12 cellular contexts compared by ENCODE assay signal in genomic region chr16:53415504-53415903, GRCh38. TPM values are rescaled to one million over a fixed set of nuclear protein-coding genes. Genes with fewer than 3 reads are reported as not detected.
A peak's percentile ranks its signal among the peaks of the same experiment; 100 is the strongest.
DNase-seq lines count a peak whose midpoint lies in the region; ATAC-seq, FAIRE-seq and TF ChIP-seq lines count a peak whose summit lies in the region.
"Had no signal": no experiment of that assay in that cellular context is flagged by ENCODE, and none has a peak within 500 bp of the region (broad histone marks: within the 10 kb centered on the region; RNA-seq: fewer than 3 reads in every experiment).

No MANE protein-coding gene starts in this region.

- no peak overlapping the region for H3K4me2 ChIP-seq in HepG2 (ENCODE audit: low read depth, low read length)

- 2% methylated on average over 4 of the region's 4 CpGs for WGBS in HepG2 (ENCODE audit: low lambda C conversion rate)

- intact Hi-C loops in HepG2 (cut with micrococcal nuclease; ENCODE audit: unreplicated experiment) = no loop called here
- intact Hi-C loops in tibial artery (cut with DNase I; ENCODE audit: low total_unique reads) = no loop called here

- TF ChIP-seq CTCF in HepG2 (CRISPR knock-in tag; IDR thresholded peaks at IDR 0.05) (peak; percentile 69), tibial artery (IDR thresholded peaks at IDR 0.05) (no peak)

- H3K79me2 ChIP-seq in HepG2 (ENCODE audit: insufficient read depth, low read length) = no peaks in the 10 kb centered on the region

- H3K9me3 ChIP-seq in HepG2 (ENCODE audit: low read length) = no peaks in the 10 kb centered on the region
- no peaks in the 10 kb centered on the region for H3K9me3 ChIP-seq in tibial artery
- H3K9me3 ChIP-seq: SJSA1 had no signal

- TF ChIP-seq POLR2A in HepG2 (IDR thresholded peaks at IDR 0.05; ENCODE audit: insufficient read depth in 1 of 2, low read depth in 2 of 2, low read length in 2 of 2) = no peak

- no peak overlapping the region for H2AFZ ChIP-seq in HepG2 (ENCODE audit: low read length)

- H3K27ac ChIP-seq in HepG2 (ENCODE audit: extremely low read length, insufficient read depth, low read length) = no peak overlapping the region
- H3K27ac ChIP-seq in tibial artery = no peak overlapping the region
- H3K27ac ChIP-seq: SJSA1 had no signal

- no peaks in the 10 kb centered on the region for H3K4me1 ChIP-seq in HepG2 (ENCODE audit: insufficient read depth, low read length)
- H3K4me1 ChIP-seq in tibial artery = no peaks in the 10 kb centered on the region
- H3K4me1 ChIP-seq: SJSA1 had no signal

- H3K27me3 ChIP-seq in HepG2 (ENCODE audit: control insufficient read depth in 1 of 2, insufficient read depth in 2 of 2, low read length in 2 of 2) (peaks cover 3 to 24% of the 10 kb centered on the region in 2 experiments; a peak in 3 of 5 replicates), tibial artery (no peaks in the 10 kb centered on the region)
- H3K27me3 ChIP-seq: SJSA1 had no signal

- no peak for TF ChIP-seq EP300 in HepG2 (IDR thresholded peaks at IDR 0.05; ENCODE audit: low read depth in 2 of 2, low read length in 2 of 2)
- no peak for TF ChIP-seq EP300 in HepG2 (CRISPR knock-in tag; IDR thresholded peaks at IDR 0.05; ENCODE audit: borderline replicate concordance)

- TF ChIP-seq RAD21 in HepG2 (CRISPR knock-in tag; IDR thresholded peaks at IDR 0.05) = no peak

- H3K36me3 ChIP-seq in HepG2 (replicated peaks in 1 of 2; ENCODE audit: control insufficient read depth in 1 of 2, insufficient read depth in 2 of 2, low read length in 2 of 2) = no peaks in the 10 kb centered on the region
- H3K36me3 ChIP-seq in tibial artery = no peaks in the 10 kb centered on the region
- H3K36me3 ChIP-seq: SJSA1 had no signal

- peak; percentile 1 for DNase-seq in EL
- peak; percentile 28 for DNase-seq in LHCN-M2 (ENCODE audit: low read depth)
- DNase-seq in SW480 (ENCODE audit: low spot score) = peak; percentile 33
- peak; percentile 31 for DNase-seq in HepG2 (ENCODE audit: low spot score)
- DNase-seq in tibial artery = no peak
- DNase-seq in SIG-M5 treated with dmso at 0.1 percent for 504 hours (lab: John Stamatoyannopoulos, UW; ENCODE audit: unreplicated experiment) = no peak
- DNase-seq: activated CD4-positive, alpha-beta T cell treated with anti-CD3 and anti-CD28 coated beads, Interleukin-2, amount 50 U/mL, for 48 hours; Kasumi-1 had no signal

- in situ Hi-C loops in HepG2 (cut with HindIII; ENCODE audit: extremely low pct_ligation_motif_present, low pct_unique_long_range_greater_than_20kb) = no loop called here

- CTCF ChIA-PET in HepG2 (lab: Yijun Ruan, JAX; ENCODE audit: low intra/inter-chr PET ratio, low total read pairs) = no interaction called here

- H3K9ac ChIP-seq in HepG2 (ENCODE audit: insufficient read depth, low read depth, low read length) = no peak overlapping the region

- peak; percentile 67 for ATAC-seq in HepG2
- ATAC-seq in GM18498 (IDR thresholded peaks at IDR 0.05; ENCODE audit: unreplicated experiment) = no peak
- no peak for ATAC-seq in GM18502 (IDR thresholded peaks at IDR 0.05; ENCODE audit: poor library complexity, unreplicated experiment)

- H4K20me1 ChIP-seq in HepG2 (ENCODE audit: insufficient read depth, low read length) = no peaks in the 10 kb centered on the region

- POLR2A ChIA-PET in HepG2 (lab: Yijun Ruan, JAX) = no interaction called here

- BruUV-seq in HepG2 (replicated peaks; lab: Mats Ljungman, UMichigan) = no TSS peak

- H3K4me3 ChIP-seq in HepG2 (replicated peaks in 1 of 3; ENCODE audit: insufficient read depth in 1 of 3, low read depth in 2 of 3, low read length in 3 of 3) (no peak overlapping the region), tibial artery (no peak overlapping the region)
- H3K4me3 ChIP-seq: SJSA1 had no signal

- FAIRE-seq in HepG2 (lab: Jason Lieb, UNC) = no peak
- FAIRE-seq: G401.6 had no signal

TF ChIP-seq in HepG2, 621 proteins besides CTCF, POLR2A, EP300 and RAD21:
- TF ChIP-seq STAG1 (CRISPR knock-in tag; IDR thresholded peaks at IDR 0.05) (peak; percentile 59), ZNF839 (CRISPR knock-in tag; IDR thresholded peaks at IDR 0.05; ENCODE audit: borderline replicate concordance) (no peak), SMC3 (IDR thresholded peaks at IDR 0.05; ENCODE audit: low read length) (peak; percentile 26; the same call in 1 of the 2 replicates), ZBTB37 (CRISPR knock-in tag; IDR thresholded peaks at IDR 0.05) (no peak), TERF1 (CRISPR knock-in tag; IDR thresholded peaks at IDR 0.05) (no peak), MAFK (conservative IDR thresholded peaks at IDR 0.05 in 1 of 2, IDR thresholded peaks at IDR 0.05 in 1 of 2; ENCODE audit: low read length in 2 of 2) (peak; percentile 25 to 40; a peak in 2 of 4 replicates), MAFF (IDR thresholded peaks at IDR 0.05; ENCODE audit: low read depth, low read length) (peak; percentile 62)

RNA-seq across cellular contexts. Expression of gene RBL2, which starts 18.8 kb away (rescaled TPM):
- 42.9 and 45.5 TPM in 2 replicates for total RNA-seq in LHCN-M2 (2014; rRNA removed)
- polyA plus RNA-seq in LHCN-M2 (2012) = 9.1 TPM
- 35.3 and 41.2 TPM in 2 replicates for total RNA-seq in HepG2 (2016; rRNA removed; fragmentation: Illumina TruSeq; extraction: Trizol)
- total RNA-seq in HepG2 (2016; cell fraction: cytosol; rRNA removed; fragmentation: Illumina TruSeq; extraction: Trizol; ENCODE audit: low read depth) = 15.8 and 17.4 TPM in 2 replicates
- 35.0 and 41.3 TPM in 2 replicates for total RNA-seq in HepG2 (2016; cell fraction: insoluble cytoplasmic fraction; rRNA removed; fragmentation: Illumina TruSeq; extraction: Trizol)
- total RNA-seq in HepG2 (2016; cell fraction: membrane; rRNA removed; fragmentation: Illumina TruSeq; extraction: Trizol) = 24.6 and 30.8 TPM in 2 replicates
- 63.6 and 68.6 TPM in 2 replicates for total RNA-seq in HepG2 (2016; cell fraction: nucleus; rRNA removed; fragmentation: Illumina TruSeq; extraction: Trizol)
- 58.6 and 60.9 TPM in 2 replicates for polyA plus RNA-seq in HepG2 (2011; rRNA removed)
- 19.8 and 24.5 TPM in 2 replicates for polyA plus RNA-seq in HepG2 (2011; cell fraction: cytosol; rRNA removed)
- polyA plus RNA-seq in HepG2 (2011; cell fraction: nucleus; rRNA removed) = 142 and 145 TPM in 2 replicates
- polyA plus RNA-seq in HepG2 (2012) = 30.2 and 36.7 TPM in 2 replicates
- polyA plus RNA-seq in HepG2 (2016; cell fraction: cytosol; fragmentation: Illumina TruSeq; extraction: Trizol; ENCODE audit: low read depth) = 1.3 TPM in 2 replicates
- polyA plus RNA-seq in HepG2 (2016; cell fraction: insoluble cytoplasmic fraction; fragmentation: Illumina TruSeq; extraction: Trizol; ENCODE audit: low read depth) = 28.7 and 29.8 TPM in 2 replicates
- 6.9 and 7.0 TPM in 2 replicates for polyA plus RNA-seq in HepG2 (2016; cell fraction: membrane; fragmentation: Illumina TruSeq; extraction: Trizol; ENCODE audit: low read depth)
- 82.3 and 82.9 TPM in 2 replicates for polyA plus RNA-seq in HepG2 (2016; cell fraction: nucleus; fragmentation: Illumina TruSeq; extraction: Trizol; ENCODE audit: insufficient read depth, low read depth)
- polyA minus RNA-seq in HepG2 (2011; rRNA and poly(A)+ RNA removed; ENCODE audit: low replicate concordance) = 43.8 and 49.7 TPM in 2 replicates
- 26.5 and 29.1 TPM in 2 replicates for polyA minus RNA-seq in HepG2 (2011; cell fraction: cytosol; rRNA and poly(A)+ RNA removed)
- polyA minus RNA-seq in HepG2 (2011; cell fraction: nucleus; rRNA and poly(A)+ RNA removed) = 122 and 132 TPM in 2 replicates

Comparison
In these comparisons a context has a peak if more than half of its experiments do, and no peak if none do; other contexts are left out.
1. DNase-seq: peak in EL (single experiment), LHCN-M2 (single experiment), SW480 (single experiment) and HepG2 (single experiment); none in tibial artery (0 of 2) and SIG-M5 treated with dmso at 0.1 percent for 504 hours (single experiment).